Comparison of ENCODE assay signal across 19 cellular contexts in the genomic region with DNA sequence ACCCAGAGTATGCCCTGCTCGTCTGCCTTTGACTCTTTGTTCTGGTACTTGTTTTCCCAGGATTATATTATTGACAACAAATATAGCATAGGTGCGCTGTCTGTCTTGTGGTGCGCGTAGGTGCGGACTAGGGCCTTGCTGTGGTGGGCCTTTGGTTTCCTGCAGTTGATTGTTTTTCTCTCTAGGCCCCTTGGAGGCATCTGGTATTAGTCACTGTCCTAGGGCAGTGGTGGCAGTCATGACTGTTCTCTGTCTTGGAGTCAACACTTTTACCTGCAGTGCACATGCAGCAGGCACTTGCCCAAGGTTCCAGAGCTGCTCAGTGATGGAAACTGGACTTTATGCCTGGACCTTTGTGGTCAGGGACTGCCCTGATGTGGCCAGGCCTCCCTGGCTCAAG. TPM values are rescaled to one million over a fixed set of nuclear protein-coding genes. Genes with fewer than 3 reads are reported as not detected.
DNase-seq lines count a peak whose midpoint lies in the region; ATAC-seq and TF ChIP-seq lines count a peak whose summit lies in the region.
"Had no signal": no experiment of that assay in that cellular context is flagged by ENCODE, and none has a peak within 500 bp of the region (broad histone marks: within the 10 kb centered on the region; RNA-seq: fewer than 3 reads in every experiment).

No MANE protein-coding gene starts in this region.

- ATAC-seq in WTC11 (no peak), aorta (ENCODE audit: low FRiP score) (no peak)
- ATAC-seq: A549; esophagus mucosa; left cardiac atrium; stimulated activated memory B cell treated with anti-CD40 and anti-IgM and Interleukin-4, amounts not matched to agents 10 μg/mL and 1 μg/mL and 100 μg/mL, for 72 hours had no signal

- H3K27me3 ChIP-seq in aorta (ENCODE audit: control insufficient read depth in 1 of 2, insufficient read depth in 2 of 2, low read length in 1 of 2): no peaks in the 10 kb centered on the region
- H3K27me3 ChIP-seq: neutrophil had no signal

- H3K36me3 ChIP-seq in aorta (ENCODE audit: control insufficient read depth in 1 of 2, insufficient read depth in 2 of 2, low read length in 1 of 2): peaks cover 0 to 5% of the 10 kb centered on the region in 2 donors

- peaks cover 0 to 2% of the 10 kb centered on the region in 2 donors for H3K4me1 ChIP-seq in aorta (ENCODE audit: control insufficient read depth in 1 of 2, insufficient read depth in 2 of 2, low read length in 2 of 2)
- H3K4me1 ChIP-seq: A549 had no signal

- peak overlapping the region; percentile 15 for H3K27ac Mint-ChIP-seq in activated CD4-positive, alpha-beta T cell treated with anti-CD3 and anti-CD28 coated beads, Interleukin-2, amount 10 ng/mL, durations not matched to agents 7 days and 5 days
- H3K27ac Mint-ChIP-seq in WTC11: peak overlapping the region; percentile 43; the same call in 1 of the 2 replicates
- peak overlapping the region in 3 of 5 experiments; percentile 27 to 98 (median 77) for H3K27ac Mint-ChIP-seq in brain
- H3K27ac Mint-ChIP-seq: activated naive CD4-positive, alpha-beta T cell treated with anti-CD3 and anti-CD28 coated beads, Interleukin-2, amount 50 U/mL, for 24 hours had no signal

- CTCF ChIA-PET in activated CD4-positive, alpha-beta T cell treated with anti-CD3 and anti-CD28 coated beads, Interleukin-2, amount 10 ng/mL, durations not matched to agents 7 days and 5 days (lab: Charles Lee): interaction anchor here (0.7 to 3.3 kb wide), 5 partner anchors 9 to 202 kb away, joined by 3 to 13 read pairs (median 3); partner anchors contain the start of gene SYCE3
- CTCF ChIA-PET in WTC11 (lab: Charles Lee): interaction anchor here (1.3 kb wide), 2 partner anchors 35 to 94 kb away, joined by 3 read pairs; no protein-coding TSS in a partner anchor

- H3K27me3 Mint-ChIP-seq in activated CD4-positive, alpha-beta T cell treated with anti-CD3 and anti-CD28 coated beads, Interleukin-2, amount 10 ng/mL, durations not matched to agents 7 days and 5 days: no peaks in the 10 kb centered on the region
- no peaks in the 10 kb centered on the region for H3K27me3 Mint-ChIP-seq in WTC11 (ENCODE audit: low read depth)
- H3K27me3 Mint-ChIP-seq in brain: no peaks in the 10 kb centered on the region
- H3K27me3 Mint-ChIP-seq: activated naive CD4-positive, alpha-beta T cell treated with anti-CD3 and anti-CD28 coated beads, Interleukin-2, amount 50 U/mL, for 24 hours; stimulated activated memory B cell treated with anti-CD40 and anti-IgM and Interleukin-4, amounts not matched to agents 10 μg/mL and 1 μg/mL and 100 μg/mL, for 72 hours had no signal

- H3K4me1 Mint-ChIP-seq in activated CD4-positive, alpha-beta T cell treated with anti-CD3 and anti-CD28 coated beads, Interleukin-2, amount 10 ng/mL, durations not matched to agents 7 days and 5 days: peaks cover 34% of the 10 kb centered on the region
- H3K4me1 Mint-ChIP-seq in WTC11: no peaks in the 10 kb centered on the region
- H3K4me1 Mint-ChIP-seq in brain: peaks cover 42% of the 10 kb centered on the region

- TF ChIP-seq CTCF in WTC11 (IDR thresholded peaks at IDR 0.05) (no peak), brain (conservative IDR thresholded peaks at IDR 0.05) (no peak)

- H3K27ac ChIP-seq in aorta (ENCODE audit: low read depth in 1 of 2, low read length in 2 of 2): no peak overlapping the region
- H3K27ac ChIP-seq: A549, neutrophil had no signal

- H3K36me3 Mint-ChIP-seq in activated CD4-positive, alpha-beta T cell treated with anti-CD3 and anti-CD28 coated beads, Interleukin-2, amount 10 ng/mL, durations not matched to agents 7 days and 5 days (ENCODE audit: low read depth): peaks cover 18% of the 10 kb centered on the region
- peaks cover 16% of the 10 kb centered on the region for H3K36me3 Mint-ChIP-seq in WTC11
- peaks cover 55% of the 10 kb centered on the region for H3K36me3 Mint-ChIP-seq in brain

- 91 to 94% methylated on average over 5 of the region's 5 CpGs for WGBS in aorta, 2 donors

- no peak overlapping the region for H3K4me3 Mint-ChIP-seq in activated CD4-positive, alpha-beta T cell treated with anti-CD3 and anti-CD28 coated beads, Interleukin-2, amount 10 ng/mL, durations not matched to agents 7 days and 5 days
- no peak overlapping the region for H3K4me3 Mint-ChIP-seq in WTC11
- H3K4me3 Mint-ChIP-seq in brain: no peak overlapping the region
- H3K4me3 Mint-ChIP-seq: activated naive CD4-positive, alpha-beta T cell treated with anti-CD3 and anti-CD28 coated beads, Interleukin-2, amount 50 U/mL, for 24 hours; stimulated activated memory B cell treated with anti-CD40 and anti-IgM and Interleukin-4, amounts not matched to agents 10 μg/mL and 1 μg/mL and 100 μg/mL, for 72 hours had no signal

- H3K9me3 Mint-ChIP-seq in activated CD4-positive, alpha-beta T cell treated with anti-CD3 and anti-CD28 coated beads, Interleukin-2, amount 10 ng/mL, durations not matched to agents 7 days and 5 days: no peaks in the 10 kb centered on the region
- H3K9me3 Mint-ChIP-seq in WTC11: no peaks in the 10 kb centered on the region
- H3K9me3 Mint-ChIP-seq in brain: peaks cover 0 to 16% (median 4%) of the 10 kb centered on the region in 5 experiments
- H3K9me3 Mint-ChIP-seq: activated naive CD4-positive, alpha-beta T cell treated with anti-CD3 and anti-CD28 coated beads, Interleukin-2, amount 50 U/mL, for 24 hours; stimulated activated memory B cell treated with anti-CD40 and anti-IgM and Interleukin-4, amounts not matched to agents 10 μg/mL and 1 μg/mL and 100 μg/mL, for 72 hours had no signal

- no peak overlapping the region for H3K4me3 ChIP-seq in aorta (ENCODE audit: low read length in 2 of 2)
- H3K4me3 ChIP-seq: A549 had no signal

- DNase-seq in activated CD4-positive, alpha-beta T cell treated with anti-CD3 and anti-CD28 coated beads, Interleukin-2, amount 10 ng/mL, durations not matched to agents 7 days and 5 days: no peak
- DNase-seq in activated CD4-positive, alpha-beta T cell treated with anti-CD3 and anti-CD28 coated beads for 48 hours: no peak
- no peak for DNase-seq in WTC11 (ENCODE audit: low spot score)
- peak; percentile 44 for DNase-seq in stimulated activated CD8-positive, alpha-beta memory T cell treated with anti-CD3 and anti-CD28 coated beads, Interleukin-4, amount 100 ng/mL, for 48 hours
- no peak for DNase-seq in cerebellum (ENCODE audit: low spot score)
- DNase-seq in SIG-M5 (lab: John Stamatoyannopoulos, UW): no peak
- DNase-seq in aorta: no peak
- DNase-seq: activated CD4-positive, alpha-beta T cell treated with anti-CD3 and anti-CD28 coated beads, Interleukin-2, amount 50 U/mL, for 4 hours; C1 segment of cervical spinal cord; left cardiac atrium; NCI-H187 treated with DMSO at 0.1 percent for 48 hours; NK-92 treated with Interleukin-12 subunit alpha and Interleukin-12 subunit beta, amount 100 ng/mL, for 24 hours; trophoblast cell had no signal

- POLR2A ChIA-PET in activated CD4-positive, alpha-beta T cell treated with anti-CD3 and anti-CD28 coated beads, Interleukin-2, amount 10 ng/mL, durations not matched to agents 7 days and 5 days (lab: Charles Lee): no interaction called here
- POLR2A ChIA-PET in WTC11 (lab: Charles Lee): no interaction called here

- no peaks in the 10 kb centered on the region for H3K9me3 ChIP-seq in aorta (ENCODE audit: control insufficient read depth, low read length)
- H3K9me3 ChIP-seq: A549, neutrophil had no signal

- intact Hi-C loops in aorta (cut with DNase I): no loop called here

TF ChIP-seq in WTC11, 78 proteins besides CTCF, POLR2A, EP300 and RAD21 (continues in another document):
- TF ChIP-seq NR2C2 (CRISPR knock-in tag; IDR thresholded peaks at IDR 0.05): no peak
- TF ChIP-seq, protein P1, sequence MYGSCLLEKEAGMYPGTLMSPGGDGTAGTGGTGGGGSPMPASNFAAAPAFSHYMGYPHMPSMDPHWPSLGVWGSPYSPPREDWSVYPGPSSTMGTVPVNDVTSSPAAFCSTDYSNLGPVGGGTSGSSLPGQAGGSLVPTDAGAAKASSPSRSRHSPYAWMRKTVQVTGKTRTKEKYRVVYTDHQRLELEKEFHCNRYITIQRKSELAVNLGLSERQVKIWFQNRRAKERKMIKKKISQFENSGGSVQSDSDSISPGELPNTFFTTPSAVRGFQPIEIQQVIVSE (CRISPR knock-in tag; IDR thresholded peaks at IDR 0.05; ENCODE audit: borderline replicate concordance): no peak
- no peak for TF ChIP-seq NR1H2 (CRISPR knock-in tag; IDR thresholded peaks at IDR 0.05)

RNA-seq across cellular contexts. Expression of gene PPP6R2, which starts 18.6 kb away (rescaled TPM):
- total RNA-seq in activated CD4-positive, alpha-beta T cell treated with anti-CD3 and anti-CD28 coated beads, Interleukin-2, amount 10 ng/mL, durations not matched to agents 7 days and 5 days: 10 to 100 TPM; 55.6 to 67.6 TPM
- total RNA-seq in WTC11 (2021) (41.5 to 47.8 TPM (median 46.7 TPM) in 3 replicates), cerebellum (49.8 TPM), aorta (10 to 100 TPM; 45.2 to 46.7 TPM)
- polyA plus RNA-seq in brain (ENCODE audit: insufficient read depth, low read depth, low replicate concordance) (32.0 TPM), aorta (10 to 100 TPM; 14.1 to 62.5 TPM)

RNA-seq across cellular contexts. Expression of gene DENND6B, which starts 34.9 kb away (rescaled TPM):
- 1 to 10 TPM; 3.1 to 3.6 TPM for total RNA-seq in activated CD4-positive, alpha-beta T cell treated with anti-CD3 and anti-CD28 coated beads, Interleukin-2, amount 10 ng/mL, durations not matched to agents 7 days and 5 days
- total RNA-seq in WTC11 (2021) (2.3 to 2.7 TPM (median 2.5 TPM) in 3 replicates), cerebellum (19.6 TPM), aorta (1 to 10 TPM; 2.3 to 7.0 TPM)
- polyA plus RNA-seq in brain (ENCODE audit: insufficient read depth, low read depth, low replicate concordance) (19.3 TPM), aorta (1 to 10 TPM in 1 of 2 donors, under 1 TPM in 1; 0.25 to 7.5 TPM)

RNA-seq across cellular contexts. Expression of gene PLXNB2, which starts 54.2 kb away (rescaled TPM):
- 10 to 100 TPM; 10.7 to 11.1 TPM for total RNA-seq in activated CD4-positive, alpha-beta T cell treated with anti-CD3 and anti-CD28 coated beads, Interleukin-2, amount 10 ng/mL, durations not matched to agents 7 days and 5 days
- 110 to 113 TPM (median 111 TPM) in 3 replicates for total RNA-seq in WTC11 (2021)
- polyA plus RNA-seq in brain (ENCODE audit: insufficient read depth, low read depth, low replicate concordance): 80.1 TPM
- total RNA-seq in cerebellum: 102 TPM
- 100 to 1,000 TPM; 139 to 210 TPM for total RNA-seq in aorta
- polyA plus RNA-seq in aorta: 100 to 1,000 TPM in 1 of 2 donors, 10 to 100 TPM in 1; 46.0 to 214 TPM

Comparison
In these comparisons a context has a peak if more than half of its experiments do, and no peak if none do; other contexts are left out.
1. H3K27ac Mint-ChIP-seq: peak in every context shown above with its lines; median percentile 77 in brain; 43 in WTC11; 15 in activated CD4-positive, alpha-beta T cell treated with anti-CD3 and anti-CD28 coated beads, Interleukin-2, amount 10 ng/mL, durations not matched to agents 7 days and 5 days.